In genomic region chr7:41995632-41996271, GRCh38 we compare ENCODE assay signal across 1 cellular context.
TF ChIP-seq lines count a peak whose summit lies in the region.

No MANE protein-coding gene starts in this region.

TF ChIP-seq in neural cell, 6 proteins besides CTCF, POLR2A, EP300 and RAD21 (continued from another document):
- TF ChIP-seq REST (IDR thresholded peaks at IDR 0.05; ENCODE audit: borderline replicate concordance) (no peak), EZH2 (IDR thresholded peaks at IDR 0.05; ENCODE audit: borderline replicate concordance, insufficient read depth, low read length, poor library complexity, severe bottlenecking) (no peak), MXI1 (conservative IDR thresholded peaks at IDR 0.05; ENCODE audit: poor library complexity, severe bottlenecking) (no peak)
